ENCODE assay signal across 8 cellular contexts in genomic region chr1:68231627-68232303, GRCh38. TPM values are rescaled to one million over a fixed set of nuclear protein-coding genes. Genes with fewer than 3 reads are reported as not detected.
DNase-seq lines count a peak whose midpoint lies in the region; ATAC-seq and TF ChIP-seq lines count a peak whose summit lies in the region.

No MANE protein-coding gene starts in this region.

- peaks cover 0 to 11% (median 0%) of the 10 kb centered on the region in 4 donors for H3K4me1 ChIP-seq in right lobe of liver

- peak overlapping the region; percentile 35 to 62 (median 55) for H3K27ac ChIP-seq in right lobe of liver

- intact Hi-C loops in dendritic cell treated with granulocyte-macrophage colony-stimulating factor and Interleukin-4, amounts not matched to agents 40 ng/mL and 50 ng/mL, for 4 days (cut with micrococcal nuclease) = loop anchor here (5.0 kb wide), 1 partner anchor 41 kb away; no protein-coding TSS in a partner anchor
- intact Hi-C loops in right lobe of liver (cut with DNase I) = no loop called here

- H3K9me3 ChIP-seq in right lobe of liver = no peaks in the 10 kb centered on the region

- peaks cover 39% of the 10 kb centered on the region for H3K4me1 Mint-ChIP-seq in dendritic cell treated with granulocyte-macrophage colony-stimulating factor and Interleukin-4, amounts not matched to agents 40 ng/mL and 50 ng/mL, for 4 days (ENCODE audit: low read depth)

- peak overlapping the region; percentile 51 to 67 (median 60) for H3K4me3 ChIP-seq in right lobe of liver

- H3K36me3 ChIP-seq in right lobe of liver = no peaks in the 10 kb centered on the region

- peak overlapping the region; percentile 80 for H3K27ac Mint-ChIP-seq in dendritic cell treated with granulocyte-macrophage colony-stimulating factor and Interleukin-4, amounts not matched to agents 40 ng/mL and 50 ng/mL, for 4 days

- H3K4me3 Mint-ChIP-seq in dendritic cell treated with granulocyte-macrophage colony-stimulating factor and Interleukin-4, amounts not matched to agents 40 ng/mL and 50 ng/mL, for 4 days = peak overlapping the region; percentile 92

- no peak for TF ChIP-seq CTCF in right lobe of liver (IDR thresholded peaks at IDR 0.05)

- 1% methylated on average over 20 of the region's 31 CpGs for WGBS in right lobe of liver (ENCODE audit: insufficient coverage, low coverage, low lambda C conversion rate, missing lambda C conversion rate)

- in situ Hi-C loops in G401 (cut with HindIII; ENCODE audit: low sequenced_read_pairs) = no loop called here

- no peaks in the 10 kb centered on the region for H3K27me3 ChIP-seq in right lobe of liver

- DNase-seq in G401 (ENCODE audit: low spot score) = peak; percentile 13
- peak; percentile 18 for DNase-seq in NCI-H460 (ENCODE audit: extremely low read depth, low read depth)
- peak; percentile 50 to 58 (median 51) for DNase-seq in right lobe of liver
- DNase-seq in superior temporal gyrus (ENCODE audit: extremely low spot score) = peak; percentile 38
- DNase-seq in SKM-1 treated with dmso at 0.1 percent for 144 hours (lab: John Stamatoyannopoulos, UW; ENCODE audit: unreplicated experiment) = no peak

- H3K27me3 Mint-ChIP-seq in dendritic cell treated with granulocyte-macrophage colony-stimulating factor and Interleukin-4, amounts not matched to agents 40 ng/mL and 50 ng/mL, for 4 days = peaks cover 44% of the 10 kb centered on the region

- ATAC-seq in right lobe of liver (peak; percentile 34 to 61 (median 55)), HG03108 (IDR thresholded peaks at IDR 0.05; ENCODE audit: unreplicated experiment) (no peak), GM21381 (IDR thresholded peaks at IDR 0.05; ENCODE audit: unreplicated experiment) (no peak)

- no peak for TF ChIP-seq POLR2A in right lobe of liver (IDR thresholded peaks at IDR 0.05)

- H3K36me3 Mint-ChIP-seq in dendritic cell treated with granulocyte-macrophage colony-stimulating factor and Interleukin-4, amounts not matched to agents 40 ng/mL and 50 ng/mL, for 4 days (ENCODE audit: low read depth) = peaks cover 7% of the 10 kb centered on the region

- no peaks in the 10 kb centered on the region for H3K9me3 Mint-ChIP-seq in dendritic cell treated with granulocyte-macrophage colony-stimulating factor and Interleukin-4, amounts not matched to agents 40 ng/mL and 50 ng/mL, for 4 days

RNA-seq across cellular contexts. Expression of gene WLS, which starts 0.6 kb away (rescaled TPM):
- total RNA-seq in G401 (2014; rRNA removed; shearing (Covaris generic)) = 280 and 326 TPM in 2 replicates
- total RNA-seq in NCI-H460 (2014; rRNA removed; shearing (Covaris generic)) = 21.7 and 27.3 TPM in 2 replicates
- 18.6 and 30.4 TPM in 2 replicates for polyA plus RNA-seq in NCI-H460 (2014; cell fraction: nucleus; rRNA removed)
- total RNA-seq in right lobe of liver = 10 to 100 TPM in 5 of 6 experiments, 1 to 10 TPM in 1; 9.3 to 36.0 (median 25.8) TPM

Comparison
In these comparisons a context has a peak if more than half of its experiments do, and no peak if none do; other contexts are left out.
1. ATAC-seq: peak in right lobe of liver (4 of 4); none in HG03108 (single experiment) and GM21381 (single experiment).